23 cellular contexts compared by ENCODE assay signal in genomic region chr6:167745660-167746376, GRCh38.
A peak's percentile ranks its signal among the peaks of the same experiment; 100 is the strongest.
DNase-seq lines count a peak whose midpoint lies in the region; ATAC-seq and TF ChIP-seq lines count a peak whose summit lies in the region.
"Had no signal": no experiment of that assay in that cellular context is flagged by ENCODE, and none has a peak within 500 bp of the region (broad histone marks: within the 10 kb centered on the region; RNA-seq: fewer than 3 reads in every experiment).

No MANE protein-coding gene starts in this region.

- H3K27ac ChIP-seq in gastroesophageal sphincter (peak overlapping the region in 2 of 4 donors; percentile 11 to 66), upper lobe of left lung (peak overlapping the region in 1 of 4 donors; percentile 47)

- DNase-seq in islet precursor cell: peak; percentile 53
- DNase-seq in posterior vena cava (ENCODE audit: low spot score): peak; percentile 92
- DNase-seq in upper lobe of left lung: no peak
- no peak for DNase-seq in NOMO-1 (lab: John Stamatoyannopoulos, UW; ENCODE audit: unreplicated experiment in 2 of 2)
- DNase-seq in SHP77 treated with DMSO at 0.1 percent for 48 hours (lab: John Stamatoyannopoulos, UW): no peak
- no peak for DNase-seq in NCI-H69 (lab: John Stamatoyannopoulos, UW)
- DNase-seq: activated CD4-positive, alpha-beta memory T cell treated with anti-CD3 and anti-CD28 coated beads, Interleukin-2, amount 10 ng/mL, durations not matched to agents 7 days and 5 days; activated CD4-positive, CD25-positive, alpha-beta regulatory T cell; activated gamma-delta T cell treated with Interleukin-2 at 50 U/mL for 16 hours; activated T-cell treated with anti-CD3 and anti-CD28 coated beads for 4 hours; DMS153; glutamatergic neuron; MM.1S; NCI-H1436; NCI-H2107; NCI-H510A treated with DMSO at 0.1 percent for 48 hours; stimulated activated CD8-positive, alpha-beta memory T cell treated with anti-CD3 and anti-CD28 coated beads, Interleukin-4, amount 100 ng/mL, for 48 hours; T-helper 9 cell had no signal

- H3K27me3 ChIP-seq in gastroesophageal sphincter: peaks cover 17% of the 10 kb centered on the region
- H3K27me3 ChIP-seq in upper lobe of left lung: no peaks in the 10 kb centered on the region
- H3K27me3 ChIP-seq: adrenal gland had no signal

- TF ChIP-seq EP300 in gastroesophageal sphincter (IDR thresholded peaks at IDR 0.05): no peak
- no peak for TF ChIP-seq EP300 in upper lobe of left lung (IDR thresholded peaks at IDR 0.05)

- TF ChIP-seq POLR2A in gastroesophageal sphincter (IDR thresholded peaks at IDR 0.05) (no peak), upper lobe of left lung (IDR thresholded peaks at IDR 0.05) (no peak)

- no peaks in the 10 kb centered on the region for H3K36me3 ChIP-seq in gastroesophageal sphincter
- H3K36me3 ChIP-seq in upper lobe of left lung: no peaks in the 10 kb centered on the region
- H3K36me3 ChIP-seq: adrenal gland, HAP-1 had no signal

- peaks cover 0 to 10% (median 0%) of the 10 kb centered on the region in 3 donors for H3K9me3 ChIP-seq in gastroesophageal sphincter
- no peaks in the 10 kb centered on the region for H3K9me3 ChIP-seq in upper lobe of left lung
- H3K9me3 ChIP-seq: adrenal gland, HAP-1 had no signal

- WGBS in gastroesophageal sphincter (ENCODE audit: low coverage in 1 of 2), 2 donors: 72 to 87% methylated on average over 6 to 8 of the region's 19 CpGs
- WGBS in upper lobe of left lung, 2 donors: 69 to 86% methylated on average over 16 to 19 of the region's 19 CpGs

- TF ChIP-seq CTCF in gastroesophageal sphincter (IDR thresholded peaks at IDR 0.05) (no peak), upper lobe of left lung (IDR thresholded peaks at IDR 0.05) (no peak)

- intact Hi-C loops in posterior vena cava (cut with DNase I): no loop called here

- H3K4me1 ChIP-seq in gastroesophageal sphincter: peaks cover 0 to 21% (median under 1%) of the 10 kb centered on the region in 3 donors
- peaks cover 0 to 9% (median 5%) of the 10 kb centered on the region in 4 donors for H3K4me1 ChIP-seq in upper lobe of left lung
- H3K4me1 ChIP-seq: adrenal gland, HAP-1 had no signal

- ATAC-seq in gastroesophageal sphincter: peak; percentile 68
- ATAC-seq in upper lobe of left lung (ENCODE audit: low FRiP score in 2 of 2): peak; percentile 27 to 58
- ATAC-seq in GM19467 (IDR thresholded peaks at IDR 0.05; ENCODE audit: unreplicated experiment): no peak
- ATAC-seq: SK-N-SH treated with all-trans-retinoic acid at 6 μM for 48 hours had no signal

- H3K4me3 ChIP-seq in gastroesophageal sphincter: no peak overlapping the region
- no peak overlapping the region for H3K4me3 ChIP-seq in upper lobe of left lung
- H3K4me3 ChIP-seq: adrenal gland, HAP-1 had no signal

Comparison
In these comparisons a context has a peak if more than half of its experiments do, and no peak if none do; other contexts are left out.
1. DNase-seq: peak in islet precursor cell (single experiment) and posterior vena cava (single experiment); none in upper lobe of left lung (0 of 2), NOMO-1 (0 of 2), SHP77 treated with DMSO at 0.1 percent for 48 hours (single experiment) and NCI-H69 (single experiment).